1 cellular context compared by ENCODE assay signal in genomic region chr11:73880449-73880848, GRCh38.
A peak's percentile ranks its signal among the peaks of the same experiment; 100 is the strongest.
TF ChIP-seq lines count a peak whose summit lies in the region.

No MANE protein-coding gene starts in this region.

TF ChIP-seq in HepG2, 621 proteins besides CTCF, POLR2A, EP300 and RAD21:
- TF ChIP-seq TEAD3 (CRISPR knock-in tag; optimal IDR thresholded peaks at IDR 0.05; ENCODE audit: borderline replicate concordance): peak; percentile 43
- peak; percentile 87 for TF ChIP-seq ZNF362 (CRISPR knock-in tag; IDR thresholded peaks at IDR 0.05; ENCODE audit: borderline replicate concordance)
- TF ChIP-seq ZBTB33 (CRISPR knock-in tag; IDR thresholded peaks at IDR 0.05): 0 out of 2 replicates have a peak, but pooled peaks have one; percentile 44
TF ChIP-seq in HepG2: peak in this region for 3; not testable (repeated sequence) for 618.
